Comparison of ENCODE assay signal across 9 cellular contexts in genomic region chr5:73311291-73312110, GRCh38.
DNase-seq lines count a peak whose midpoint lies in the region; ATAC-seq and TF ChIP-seq lines count a peak whose summit lies in the region.
"Had no signal": no experiment of that assay in that cellular context is flagged by ENCODE, and none has a peak within 500 bp of the region (broad histone marks: within the 10 kb centered on the region; RNA-seq: fewer than 3 reads in every experiment).

No MANE protein-coding gene starts in this region.

- H3K4me3 ChIP-seq in RWPE2 (ENCODE audit: severe bottlenecking) = no peak overlapping the region
- H3K4me3 ChIP-seq in foreskin fibroblast (ENCODE audit: low read depth in 1 of 2, low read length in 2 of 2) = peak overlapping the region in 1 of 2 donors; percentile 6
- H3K4me3 ChIP-seq in psoas muscle = peak overlapping the region; percentile 34

- H3K36me3 Mint-ChIP-seq in activated CD8-positive, alpha-beta T cell treated with anti-CD3 and anti-CD28 coated beads, Interleukin-2, amount 10 ng/mL, durations not matched to agents 7 days and 5 days (ENCODE audit: low read depth) = no peaks in the 10 kb centered on the region

- no peaks in the 10 kb centered on the region for H3K27me3 ChIP-seq in RWPE2 (ENCODE audit: insufficient read depth, poor library complexity, severe bottlenecking)
- H3K27me3 ChIP-seq in psoas muscle (ENCODE audit: insufficient read depth in 3 of 3, low read length in 2 of 3) = peaks cover 0 to 74% (median 17%) of the 10 kb centered on the region in 3 donors

- peak; percentile 85 for ATAC-seq in RWPE2 (ENCODE audit: low read depth)
- peak; percentile 50 to 81 (median 69) for ATAC-seq in psoas muscle
- ATAC-seq in activated CD8-positive, alpha-beta T cell treated with anti-CD3 and anti-CD28 coated beads, Interleukin-2, amount 10 ng/mL, durations not matched to agents 7 days and 5 days = no peak

- H3K4me1 ChIP-seq in RWPE2 (ENCODE audit: insufficient read depth, poor library complexity, severe bottlenecking) = peaks cover 6% of the 10 kb centered on the region
- H3K4me1 ChIP-seq in psoas muscle = peaks cover 5% of the 10 kb centered on the region

- H3K27me3 Mint-ChIP-seq in activated CD8-positive, alpha-beta T cell treated with anti-CD3 and anti-CD28 coated beads, Interleukin-2, amount 10 ng/mL, durations not matched to agents 7 days and 5 days (ENCODE audit: low read depth) = peaks cover 67% of the 10 kb centered on the region

- POLR2A ChIA-PET in activated CD8-positive, alpha-beta T cell treated with anti-CD3 and anti-CD28 coated beads, Interleukin-2, amount 10 ng/mL, durations not matched to agents 7 days and 5 days (lab: Charles Lee) = no interaction called here

- WGBS in psoas muscle, 3 donors = 5 to 11% (median 8%) methylated on average over 31 of the region's 31 CpGs

- DNase-seq in GM03348 (ENCODE audit: low spot score) (peak; percentile 88), RWPE2 (ENCODE audit: low spot score) (no peak), foreskin fibroblast (peak; percentile 69 to 75), psoas muscle (peak; percentile 71 to 72), cerebellar cortex (ENCODE audit: low spot score) (no peak)
- DNase-seq in stimulated activated naive CD4-positive, alpha-beta T cell treated with Interleukin-2 at 50 U/mL for 16 hours (lab: John Stamatoyannopoulos, UW) = no peak
- DNase-seq in activated CD8-positive, alpha-beta T cell treated with anti-CD3 and anti-CD28 coated beads, Interleukin-2, amount 10 ng/mL, durations not matched to agents 7 days and 5 days = no peak
- no peak for DNase-seq in activated CD8-positive, alpha-beta memory T cell treated with anti-CD3 and anti-CD28 coated beads for 24 hours
- DNase-seq: T-helper 17 cell had no signal

- H3K9me3 ChIP-seq in RWPE2 (ENCODE audit: severe bottlenecking) (no peaks in the 10 kb centered on the region), psoas muscle (no peaks in the 10 kb centered on the region)

- CTCF ChIA-PET in activated CD8-positive, alpha-beta T cell treated with anti-CD3 and anti-CD28 coated beads, Interleukin-2, amount 10 ng/mL, durations not matched to agents 7 days and 5 days (lab: Charles Lee) = interaction anchor here (1.5 to 3.8 kb wide), 2 partner anchors 139 to 143 kb away, joined by 3 to 17 read pairs; no protein-coding TSS in a partner anchor

- H3K27ac Mint-ChIP-seq in activated CD8-positive, alpha-beta T cell treated with anti-CD3 and anti-CD28 coated beads, Interleukin-2, amount 10 ng/mL, durations not matched to agents 7 days and 5 days = no peak overlapping the region
- H3K27ac Mint-ChIP-seq: T-helper 17 cell had no signal

- no peaks in the 10 kb centered on the region for H3K36me3 ChIP-seq in RWPE2 (ENCODE audit: low read depth)
- no peaks in the 10 kb centered on the region for H3K36me3 ChIP-seq in psoas muscle (ENCODE audit: insufficient read depth in 1 of 2, low read depth in 1 of 2)

- peaks cover 7% of the 10 kb centered on the region for H3K4me1 Mint-ChIP-seq in activated CD8-positive, alpha-beta T cell treated with anti-CD3 and anti-CD28 coated beads, Interleukin-2, amount 10 ng/mL, durations not matched to agents 7 days and 5 days (ENCODE audit: low read depth)
- H3K4me1 Mint-ChIP-seq: T-helper 17 cell had no signal

- intact Hi-C loops in psoas muscle (cut with DNase I) = no loop called here

- TF ChIP-seq CTCF in RWPE2 (IDR thresholded peaks at IDR 0.05; ENCODE audit: poor library complexity, severe bottlenecking) (no peak), foreskin fibroblast (IDR thresholded peaks at IDR 0.05; ENCODE audit: low read depth, low read length) (no peak), psoas muscle (IDR thresholded peaks at IDR 0.05) (no peak)

- H3K4me3 Mint-ChIP-seq in activated CD8-positive, alpha-beta T cell treated with anti-CD3 and anti-CD28 coated beads, Interleukin-2, amount 10 ng/mL, durations not matched to agents 7 days and 5 days = no peak overlapping the region
- H3K4me3 Mint-ChIP-seq: T-helper 17 cell had no signal

- H3K27ac ChIP-seq in RWPE2 (ENCODE audit: poor library complexity, severe bottlenecking) (peak overlapping the region; percentile 54), psoas muscle (no peak overlapping the region)

- no peaks in the 10 kb centered on the region for H3K9me3 Mint-ChIP-seq in activated CD8-positive, alpha-beta T cell treated with anti-CD3 and anti-CD28 coated beads, Interleukin-2, amount 10 ng/mL, durations not matched to agents 7 days and 5 days (ENCODE audit: insufficient read depth)

Comparison
In these comparisons a context has a peak if more than half of its experiments do, and no peak if none do; other contexts are left out.
1. DNase-seq: peak in GM03348 (single experiment), foreskin fibroblast (2 of 2) and psoas muscle (2 of 2); none in RWPE2 (single experiment), cerebellar cortex (single experiment), stimulated activated naive CD4-positive, alpha-beta T cell treated with Interleukin-2 at 50 U/mL for 16 hours (single experiment), activated CD8-positive, alpha-beta T cell treated with anti-CD3 and anti-CD28 coated beads, Interleukin-2, amount 10 ng/mL, durations not matched to agents 7 days and 5 days (single experiment) and activated CD8-positive, alpha-beta memory T cell treated with anti-CD3 and anti-CD28 coated beads for 24 hours (single experiment).